ENCODE assay signal across 18 cellular contexts in genomic region chr2:240347373-240347940, GRCh38.
"Had no signal": no experiment of that assay in that cellular context is flagged by ENCODE, and none has a peak within 500 bp of the region (broad histone marks: within the 10 kb centered on the region; RNA-seq: fewer than 3 reads in every experiment).

No MANE protein-coding gene starts in this region.

- H3K4me3 Mint-ChIP-seq: memory B cell; natural killer cell; stimulated activated naive B cell treated with anti-CD40 and anti-IgM and Interleukin-4, amounts not matched to agents 10 μg/mL and 1 μg/mL and 100 μg/mL, for 72 hours; stimulated activated naive CD8-positive, alpha-beta T cell treated with anti-CD3 and anti-CD28 coated beads, Interleukin-15, Interleukin-2, amounts not matched to agents 100 ng/mL and 50 ng/mL, for 24 hours had no signal

- H3K36me3 ChIP-seq: left lung, neutrophil, thoracic aorta, transverse colon had no signal

- DNase-seq: cerebellar nuclear complex; effector CD4-positive, alpha-beta T cell; kidney; natural killer cell; psoas muscle; small intestine; stimulated activated CD4-positive, alpha-beta T cell treated with anti-CD3 and anti-CD28 coated beads, Interleukin-15, amount 100 ng/mL, for 24 hours; stimulated activated CD4-positive, alpha-beta T cell treated with anti-CD3 and anti-CD28 coated beads, Interleukin-2, amount 100 ng/mL, for 48 hours; stimulated activated naive B cell treated with anti-CD40 and anti-IgM and Interleukin-4, amounts not matched to agents 10 μg/mL and 1 μg/mL and 100 μg/mL, for 72 hours; transverse colon had no signal

- H3K4me1 ChIP-seq: left lung had no signal

- H3K4me3 ChIP-seq: dorsolateral prefrontal cortex, left lung, lung, psoas muscle, thoracic aorta, transverse colon had no signal

- H3K27me3 ChIP-seq: neutrophil, transverse colon had no signal

- H3K9me3 Mint-ChIP-seq: memory B cell; natural killer cell; stimulated activated naive CD8-positive, alpha-beta T cell treated with anti-CD3 and anti-CD28 coated beads, Interleukin-15, Interleukin-2, amounts not matched to agents 100 ng/mL and 50 ng/mL, for 24 hours had no signal

- H3K4me1 Mint-ChIP-seq: memory B cell; natural killer cell; stimulated activated naive B cell treated with anti-CD40 and anti-IgM and Interleukin-4, amounts not matched to agents 10 μg/mL and 1 μg/mL and 100 μg/mL, for 72 hours had no signal

- H3K27me3 Mint-ChIP-seq: stimulated activated naive CD8-positive, alpha-beta T cell treated with anti-CD3 and anti-CD28 coated beads, Interleukin-15, Interleukin-2, amounts not matched to agents 100 ng/mL and 50 ng/mL, for 24 hours had no signal

- H3K9me3 ChIP-seq: neutrophil, transverse colon had no signal

- H3K27ac ChIP-seq: dorsolateral prefrontal cortex, left lung, neutrophil, thoracic aorta, transverse colon had no signal

- H3K36me3 Mint-ChIP-seq: memory B cell, natural killer cell had no signal

- H3K27ac Mint-ChIP-seq: memory B cell; natural killer cell; stimulated activated naive B cell treated with anti-CD40 and anti-IgM and Interleukin-4, amounts not matched to agents 10 μg/mL and 1 μg/mL and 100 μg/mL, for 72 hours; stimulated activated naive CD8-positive, alpha-beta T cell treated with anti-CD3 and anti-CD28 coated beads, Interleukin-15, Interleukin-2, amounts not matched to agents 100 ng/mL and 50 ng/mL, for 24 hours had no signal

- ATAC-seq: left lung; natural killer cell; right cardiac atrium; stimulated activated naive B cell treated with anti-CD40 and anti-IgM and Interleukin-4, amounts not matched to agents 10 μg/mL and 1 μg/mL and 100 μg/mL, for 72 hours had no signal
